In genomic region chr11:34068098-34068497, GRCh38 we compare ENCODE assay signal across 9 cellular contexts. TPM values are rescaled to one million over a fixed set of nuclear protein-coding genes. Genes with fewer than 3 reads are reported as not detected.
DNase-seq lines count a peak whose midpoint lies in the region; ATAC-seq and FAIRE-seq lines count a peak whose summit lies in the region.
"Had no signal": no experiment of that assay in that cellular context is flagged by ENCODE, and none has a peak within 500 bp of the region (broad histone marks: within the 10 kb centered on the region; RNA-seq: fewer than 3 reads in every experiment).

No MANE protein-coding gene starts in this region.

- H3K36me3 Mint-ChIP-seq in activated CD4-positive, alpha-beta memory T cell treated with anti-CD3 and anti-CD28 coated beads, Interleukin-2, amount 10 ng/mL, durations not matched to agents 7 days and 5 days (ENCODE audit: low read depth) = peaks cover 58% of the 10 kb centered on the region
- H3K36me3 Mint-ChIP-seq in activated CD4-positive, alpha-beta memory T cell treated with anti-CD3 and anti-CD28 coated beads for 36 hours = peaks cover 16% of the 10 kb centered on the region

- DNase-seq in activated CD4-positive, alpha-beta memory T cell treated with anti-CD3 and anti-CD28 coated beads, Interleukin-2, amount 10 ng/mL, durations not matched to agents 7 days and 5 days = no peak
- DNase-seq in activated CD4-positive, alpha-beta memory T cell treated with anti-CD3 and anti-CD28 coated beads for 36 hours = no peak
- DNase-seq in RPMI7951 (ENCODE audit: low read depth) (peak; percentile 57), fibroblast of peridontal ligament (ENCODE audit: extremely low read depth) (peak; percentile 46), small intestine (peak; percentile 19), LoVo (ENCODE audit: low spot score) (no peak)
- DNase-seq: SJCRH30 had no signal

- H3K27ac Mint-ChIP-seq in activated CD4-positive, alpha-beta memory T cell treated with anti-CD3 and anti-CD28 coated beads, Interleukin-2, amount 10 ng/mL, durations not matched to agents 7 days and 5 days = peak overlapping the region; percentile 29
- no peak overlapping the region for H3K27ac Mint-ChIP-seq in activated CD4-positive, alpha-beta memory T cell treated with anti-CD3 and anti-CD28 coated beads for 36 hours

- peaks cover 0 to under 1% of the 10 kb centered on the region in 2 donors for H3K36me3 ChIP-seq in small intestine (ENCODE audit: control insufficient read depth in 2 of 2, insufficient read depth in 2 of 2, low read length in 2 of 2)

- H3K4me3 Mint-ChIP-seq in activated CD4-positive, alpha-beta memory T cell treated with anti-CD3 and anti-CD28 coated beads, Interleukin-2, amount 10 ng/mL, durations not matched to agents 7 days and 5 days = no peak overlapping the region
- H3K4me3 Mint-ChIP-seq in activated CD4-positive, alpha-beta memory T cell treated with anti-CD3 and anti-CD28 coated beads for 36 hours = no peak overlapping the region

- CTCF ChIA-PET in activated CD4-positive, alpha-beta memory T cell treated with anti-CD3 and anti-CD28 coated beads, Interleukin-2, amount 10 ng/mL, durations not matched to agents 7 days and 5 days (lab: Charles Lee) = interaction anchor here (1.1 kb wide), 1 partner anchor 72 kb away, joined by 3 read pairs; no protein-coding TSS in a partner anchor
- CTCF ChIA-PET in activated CD4-positive, alpha-beta memory T cell treated with anti-CD3 and anti-CD28 coated beads for 36 hours (lab: Charles Lee) = interaction anchor here (0.7 to 1.4 kb wide), 4 partner anchors 8 to 106 kb away, joined by 3 to 4 read pairs (median 3); no protein-coding TSS in a partner anchor

- no peak overlapping the region for H3K4me3 ChIP-seq in small intestine (ENCODE audit: low read depth in 1 of 2, low read length in 2 of 2)
- H3K4me3 ChIP-seq: SJCRH30 had no signal

- no peaks in the 10 kb centered on the region for H3K9me3 ChIP-seq in small intestine (ENCODE audit: control insufficient read depth, low read depth)
- H3K9me3 ChIP-seq: SJCRH30 had no signal

- H3K27me3 ChIP-seq in small intestine (ENCODE audit: control insufficient read depth in 2 of 2, insufficient read depth in 2 of 2, low read length in 2 of 2) = no peaks in the 10 kb centered on the region
- H3K27me3 ChIP-seq: SJCRH30 had no signal

- ATAC-seq in HG03565 (IDR thresholded peaks at IDR 0.05; ENCODE audit: unreplicated experiment) (no peak), HG03520 (IDR thresholded peaks at IDR 0.05; ENCODE audit: unreplicated experiment) (no peak)

- H3K27ac ChIP-seq in small intestine (ENCODE audit: low read depth in 1 of 2, low read length in 1 of 2) = no peak overlapping the region
- H3K27ac ChIP-seq: SJCRH30 had no signal

- no peak for FAIRE-seq in small intestine (lab: Jason Lieb, UNC)

- no peaks in the 10 kb centered on the region for H3K9me3 Mint-ChIP-seq in activated CD4-positive, alpha-beta memory T cell treated with anti-CD3 and anti-CD28 coated beads, Interleukin-2, amount 10 ng/mL, durations not matched to agents 7 days and 5 days
- H3K9me3 Mint-ChIP-seq in activated CD4-positive, alpha-beta memory T cell treated with anti-CD3 and anti-CD28 coated beads for 36 hours = no peaks in the 10 kb centered on the region

- WGBS in small intestine, 3 donors = 65 to 80% (median 67%) methylated on average over 2 of the region's 2 CpGs

- POLR2A ChIA-PET in activated CD4-positive, alpha-beta memory T cell treated with anti-CD3 and anti-CD28 coated beads, Interleukin-2, amount 10 ng/mL, durations not matched to agents 7 days and 5 days (lab: Charles Lee) = interaction anchor here (0.9 to 2.3 kb wide), 4 partner anchors 9 to 37 kb away, joined by 3 to 9 read pairs (median 5); partner anchors contain the start of gene NAT10
- POLR2A ChIA-PET in activated CD4-positive, alpha-beta memory T cell treated with anti-CD3 and anti-CD28 coated beads for 36 hours (lab: Charles Lee) = interaction anchor here (1.1 kb wide), 1 partner anchor 11 kb away, joined by 5 read pairs; no protein-coding TSS in a partner anchor

- no peaks in the 10 kb centered on the region for H3K4me1 ChIP-seq in small intestine (ENCODE audit: control insufficient read depth in 2 of 2, insufficient read depth in 1 of 2, low read depth in 1 of 2, low read length in 1 of 2)
- H3K4me1 ChIP-seq: SJCRH30 had no signal

- H3K4me1 Mint-ChIP-seq in activated CD4-positive, alpha-beta memory T cell treated with anti-CD3 and anti-CD28 coated beads, Interleukin-2, amount 10 ng/mL, durations not matched to agents 7 days and 5 days = peaks cover 58% of the 10 kb centered on the region
- peaks cover 54% of the 10 kb centered on the region for H3K4me1 Mint-ChIP-seq in activated CD4-positive, alpha-beta memory T cell treated with anti-CD3 and anti-CD28 coated beads for 36 hours (ENCODE audit: low read depth)

- no peaks in the 10 kb centered on the region for H3K27me3 Mint-ChIP-seq in activated CD4-positive, alpha-beta memory T cell treated with anti-CD3 and anti-CD28 coated beads, Interleukin-2, amount 10 ng/mL, durations not matched to agents 7 days and 5 days
- H3K27me3 Mint-ChIP-seq in activated CD4-positive, alpha-beta memory T cell treated with anti-CD3 and anti-CD28 coated beads for 36 hours = no peaks in the 10 kb centered on the region

- intact Hi-C loops in activated CD4-positive, alpha-beta memory T cell treated with anti-CD3 and anti-CD28 coated beads for 36 hours (cut with micrococcal nuclease) = loop anchor here (2.0 to 5.0 kb wide), 2 partner anchors 17 to 71 kb away; no protein-coding TSS in a partner anchor

RNA-seq across cellular contexts. Expression of gene CAPRIN1, which starts 16.6 kb away (rescaled TPM):
- total RNA-seq in activated CD4-positive, alpha-beta memory T cell treated with anti-CD3 and anti-CD28 coated beads, Interleukin-2, amount 10 ng/mL, durations not matched to agents 7 days and 5 days = 100 to 1,000 TPM; 191 to 200 TPM
- total RNA-seq in activated CD4-positive, alpha-beta memory T cell treated with anti-CD3 and anti-CD28 coated beads for 36 hours = 100 to 1,000 TPM; 261 to 264 TPM
- 139 and 165 TPM in 2 replicates for total RNA-seq in RPMI7951 (2014; rRNA removed; shearing (Covaris generic))
- polyA plus RNA-seq in small intestine = 100 to 1,000 TPM in 1 of 3 donors, 10 to 100 TPM in 2; 54.0 to 102 (median 66.6) TPM

RNA-seq across cellular contexts. Expression of gene NAT10, which starts 37.3 kb away (rescaled TPM):
- 10 to 100 TPM; 52.9 to 57.8 TPM for total RNA-seq in activated CD4-positive, alpha-beta memory T cell treated with anti-CD3 and anti-CD28 coated beads, Interleukin-2, amount 10 ng/mL, durations not matched to agents 7 days and 5 days
- total RNA-seq in activated CD4-positive, alpha-beta memory T cell treated with anti-CD3 and anti-CD28 coated beads for 36 hours = 10 to 100 TPM; 84.7 to 87.6 TPM
- total RNA-seq in RPMI7951 (2014; rRNA removed; shearing (Covaris generic)) = 19.2 and 20.7 TPM in 2 replicates
- 10 to 100 TPM in 2 of 3 donors, 1 to 10 TPM in 1; 8.9 to 28.7 (median 12.4) TPM for polyA plus RNA-seq in small intestine

Comparison
In these comparisons a context has a peak if more than half of its experiments do, and no peak if none do; other contexts are left out.
1. DNase-seq: peak in RPMI7951 (single experiment), fibroblast of peridontal ligament (single experiment) and small intestine (single experiment); none in activated CD4-positive, alpha-beta memory T cell treated with anti-CD3 and anti-CD28 coated beads, Interleukin-2, amount 10 ng/mL, durations not matched to agents 7 days and 5 days (single experiment), activated CD4-positive, alpha-beta memory T cell treated with anti-CD3 and anti-CD28 coated beads for 36 hours (single experiment) and LoVo (single experiment).